1 cellular context compared by ENCODE assay signal in genomic region chr16:73054732-73055481, GRCh38.
TF ChIP-seq lines count a peak whose summit lies in the region.

No MANE protein-coding gene starts in this region.

TF ChIP-seq in HEK293, 187 proteins besides CTCF, POLR2A, EP300 and RAD21 (continued from another document):
- TF ChIP-seq, protein P1, sequence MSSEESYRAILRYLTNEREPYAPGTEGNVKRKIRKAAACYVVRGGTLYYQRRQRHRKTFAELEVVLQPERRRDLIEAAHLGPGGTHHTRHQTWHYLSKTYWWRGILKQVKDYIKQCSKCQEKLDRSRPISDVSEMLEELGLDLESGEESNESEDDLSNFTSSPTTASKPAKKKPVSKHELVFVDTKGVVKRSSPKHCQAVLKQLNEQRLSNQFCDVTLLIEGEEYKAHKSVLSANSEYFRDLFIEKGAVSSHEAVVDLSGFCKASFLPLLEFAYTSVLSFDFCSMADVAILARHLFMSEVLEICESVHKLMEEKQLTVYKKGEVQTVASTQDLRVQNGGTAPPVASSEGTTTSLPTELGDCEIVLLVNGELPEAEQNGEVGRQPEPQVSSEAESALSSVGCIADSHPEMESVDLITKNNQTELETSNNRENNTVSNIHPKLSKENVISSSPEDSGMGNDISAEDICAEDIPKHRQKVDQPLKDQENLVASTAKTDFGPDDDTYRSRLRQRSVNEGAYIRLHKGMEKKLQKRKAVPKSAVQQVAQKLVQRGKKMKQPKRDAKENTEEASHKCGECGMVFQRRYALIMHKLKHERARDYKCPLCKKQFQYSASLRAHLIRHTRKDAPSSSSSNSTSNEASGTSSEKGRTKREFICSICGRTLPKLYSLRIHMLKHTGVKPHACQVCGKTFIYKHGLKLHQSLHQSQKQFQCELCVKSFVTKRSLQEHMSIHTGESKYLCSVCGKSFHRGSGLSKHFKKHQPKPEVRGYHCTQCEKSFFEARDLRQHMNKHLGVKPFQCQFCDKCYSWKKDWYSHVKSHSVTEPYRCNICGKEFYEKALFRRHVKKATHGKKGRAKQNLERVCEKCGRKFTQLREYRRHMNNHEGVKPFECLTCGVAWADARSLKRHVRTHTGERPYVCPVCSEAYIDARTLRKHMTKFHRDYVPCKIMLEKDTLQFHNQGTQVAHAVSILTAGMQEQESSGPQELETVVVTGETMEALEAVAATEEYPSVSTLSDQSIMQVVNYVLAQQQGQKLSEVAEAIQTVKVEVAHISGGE (tag by site-specific recombination; conservative IDR thresholded peaks at IDR 0.05; ENCODE audit: low read depth): 0 out of 2 replicates have a peak, but pooled peaks have one; percentile 20
- no peak for TF ChIP-seq ZNF473 (tag by site-specific recombination; IDR thresholded peaks at IDR 0.05)
- TF ChIP-seq IKZF3 (tag by site-specific recombination; IDR thresholded peaks at IDR 0.05): peak; percentile 74
- TF ChIP-seq, protein P2, sequence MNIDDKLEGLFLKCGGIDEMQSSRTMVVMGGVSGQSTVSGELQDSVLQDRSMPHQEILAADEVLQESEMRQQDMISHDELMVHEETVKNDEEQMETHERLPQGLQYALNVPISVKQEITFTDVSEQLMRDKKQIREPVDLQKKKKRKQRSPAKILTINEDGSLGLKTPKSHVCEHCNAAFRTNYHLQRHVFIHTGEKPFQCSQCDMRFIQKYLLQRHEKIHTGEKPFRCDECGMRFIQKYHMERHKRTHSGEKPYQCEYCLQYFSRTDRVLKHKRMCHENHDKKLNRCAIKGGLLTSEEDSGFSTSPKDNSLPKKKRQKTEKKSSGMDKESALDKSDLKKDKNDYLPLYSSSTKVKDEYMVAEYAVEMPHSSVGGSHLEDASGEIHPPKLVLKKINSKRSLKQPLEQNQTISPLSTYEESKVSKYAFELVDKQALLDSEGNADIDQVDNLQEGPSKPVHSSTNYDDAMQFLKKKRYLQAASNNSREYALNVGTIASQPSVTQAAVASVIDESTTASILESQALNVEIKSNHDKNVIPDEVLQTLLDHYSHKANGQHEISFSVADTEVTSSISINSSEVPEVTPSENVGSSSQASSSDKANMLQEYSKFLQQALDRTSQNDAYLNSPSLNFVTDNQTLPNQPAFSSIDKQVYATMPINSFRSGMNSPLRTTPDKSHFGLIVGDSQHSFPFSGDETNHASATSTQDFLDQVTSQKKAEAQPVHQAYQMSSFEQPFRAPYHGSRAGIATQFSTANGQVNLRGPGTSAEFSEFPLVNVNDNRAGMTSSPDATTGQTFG (tag by site-specific recombination; IDR thresholded peaks at IDR 0.05; ENCODE audit: borderline replicate concordance): no peak
- TF ChIP-seq ZNF366 (tag by site-specific recombination; conservative IDR thresholded peaks at IDR 0.05): peak; percentile 59
- TF ChIP-seq, protein P3, sequence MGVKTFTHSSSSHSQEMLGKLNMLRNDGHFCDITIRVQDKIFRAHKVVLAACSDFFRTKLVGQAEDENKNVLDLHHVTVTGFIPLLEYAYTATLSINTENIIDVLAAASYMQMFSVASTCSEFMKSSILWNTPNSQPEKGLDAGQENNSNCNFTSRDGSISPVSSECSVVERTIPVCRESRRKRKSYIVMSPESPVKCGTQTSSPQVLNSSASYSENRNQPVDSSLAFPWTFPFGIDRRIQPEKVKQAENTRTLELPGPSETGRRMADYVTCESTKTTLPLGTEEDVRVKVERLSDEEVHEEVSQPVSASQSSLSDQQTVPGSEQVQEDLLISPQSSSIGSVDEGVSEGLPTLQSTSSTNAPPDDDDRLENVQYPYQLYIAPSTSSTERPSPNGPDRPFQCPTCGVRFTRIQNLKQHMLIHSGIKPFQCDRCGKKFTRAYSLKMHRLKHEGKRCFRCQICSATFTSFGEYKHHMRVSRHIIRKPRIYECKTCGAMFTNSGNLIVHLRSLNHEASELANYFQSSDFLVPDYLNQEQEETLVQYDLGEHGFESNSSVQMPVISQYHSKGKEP (tag by site-specific recombination; IDR thresholded peaks at IDR 0.05): peak; percentile 58; the same call in 1 of the 2 replicates
- 0 out of 2 replicates have a peak, but pooled peaks have one; percentile 45 for TF ChIP-seq ZSCAN30 (tag by site-specific recombination; IDR thresholded peaks at IDR 0.05)
- no peak for TF ChIP-seq TCF7L2 (IDR thresholded peaks at IDR 0.05; ENCODE audit: borderline replicate concordance, low read depth, low read length)
- TF ChIP-seq, protein P4, sequence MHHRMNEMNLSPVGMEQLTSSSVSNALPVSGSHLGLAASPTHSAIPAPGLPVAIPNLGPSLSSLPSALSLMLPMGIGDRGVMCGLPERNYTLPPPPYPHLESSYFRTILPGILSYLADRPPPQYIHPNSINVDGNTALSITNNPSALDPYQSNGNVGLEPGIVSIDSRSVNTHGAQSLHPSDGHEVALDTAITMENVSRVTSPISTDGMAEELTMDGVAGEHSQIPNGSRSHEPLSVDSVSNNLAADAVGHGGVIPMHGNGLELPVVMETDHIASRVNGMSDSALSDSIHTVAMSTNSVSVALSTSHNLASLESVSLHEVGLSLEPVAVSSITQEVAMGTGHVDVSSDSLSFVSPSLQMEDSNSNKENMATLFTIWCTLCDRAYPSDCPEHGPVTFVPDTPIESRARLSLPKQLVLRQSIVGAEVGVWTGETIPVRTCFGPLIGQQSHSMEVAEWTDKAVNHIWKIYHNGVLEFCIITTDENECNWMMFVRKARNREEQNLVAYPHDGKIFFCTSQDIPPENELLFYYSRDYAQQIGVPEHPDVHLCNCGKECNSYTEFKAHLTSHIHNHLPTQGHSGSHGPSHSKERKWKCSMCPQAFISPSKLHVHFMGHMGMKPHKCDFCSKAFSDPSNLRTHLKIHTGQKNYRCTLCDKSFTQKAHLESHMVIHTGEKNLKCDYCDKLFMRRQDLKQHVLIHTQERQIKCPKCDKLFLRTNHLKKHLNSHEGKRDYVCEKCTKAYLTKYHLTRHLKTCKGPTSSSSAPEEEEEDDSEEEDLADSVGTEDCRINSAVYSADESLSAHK (tag by site-specific recombination; IDR thresholded peaks at IDR 0.05): 0 out of 2 replicates have a peak, but pooled peaks have one; percentile 27
- TF ChIP-seq WT1 (tag by site-specific recombination; IDR thresholded peaks at IDR 0.05): no peak
- TF ChIP-seq OSR2 (tag by site-specific recombination; IDR thresholded peaks at IDR 0.05): peak; percentile 53; the same call in 1 of the 2 replicates
- 0 out of 2 replicates have a peak, but pooled peaks have one; percentile 31 for TF ChIP-seq KLF16 (tag by site-specific recombination; IDR thresholded peaks at IDR 0.05)
- TF ChIP-seq ZNF223 (tag by site-specific recombination; IDR thresholded peaks at IDR 0.05): no peak
- no peak for TF ChIP-seq BCL11A (tag by site-specific recombination; IDR thresholded peaks at IDR 0.05; ENCODE audit: low read depth)
- TF ChIP-seq ZXDB (tag by site-specific recombination; IDR thresholded peaks at IDR 0.05): peak; percentile 93
- TF ChIP-seq GFI1B (tag by site-specific recombination; IDR thresholded peaks at IDR 0.05): 0 out of 2 replicates have a peak, but pooled peaks have one; percentile 66
- TF ChIP-seq ZNF561 (tag by site-specific recombination; IDR thresholded peaks at IDR 0.05; ENCODE audit: borderline replicate concordance): 0 out of 2 replicates have a peak, but pooled peaks have one; percentile 42
- peak; percentile 17; the same call in 1 of the 2 replicates for TF ChIP-seq ZEB2 (tag by site-specific recombination; IDR thresholded peaks at IDR 0.05)
- no peak for TF ChIP-seq SP7 (tag by site-specific recombination; IDR thresholded peaks at IDR 0.05)
- TF ChIP-seq ZNF2 (tag by site-specific recombination; IDR thresholded peaks at IDR 0.05): no peak
- TF ChIP-seq ZNF335 (tag by site-specific recombination; conservative IDR thresholded peaks at IDR 0.05): 0 out of 2 replicates have a peak, but pooled peaks have one; percentile 35
- TF ChIP-seq ZFP41 (tag by site-specific recombination; IDR thresholded peaks at IDR 0.05; ENCODE audit: borderline replicate concordance): no peak
- no peak for TF ChIP-seq ELK4 (IDR thresholded peaks at IDR 0.05; ENCODE audit: borderline replicate concordance, low read depth, low read length)
- TF ChIP-seq ZNF18 (tag by site-specific recombination; IDR thresholded peaks at IDR 0.05): peak; percentile 28; the same call in 1 of the 2 replicates
- peak; percentile 80; the same call in 1 of the 2 replicates for TF ChIP-seq ZNF580 (tag by site-specific recombination; IDR thresholded peaks at IDR 0.05)
- 0 out of 2 replicates have a peak, but pooled peaks have one; percentile 31 for TF ChIP-seq ZNF596 (tag by site-specific recombination; IDR thresholded peaks at IDR 0.05)
- TF ChIP-seq, protein P5, sequence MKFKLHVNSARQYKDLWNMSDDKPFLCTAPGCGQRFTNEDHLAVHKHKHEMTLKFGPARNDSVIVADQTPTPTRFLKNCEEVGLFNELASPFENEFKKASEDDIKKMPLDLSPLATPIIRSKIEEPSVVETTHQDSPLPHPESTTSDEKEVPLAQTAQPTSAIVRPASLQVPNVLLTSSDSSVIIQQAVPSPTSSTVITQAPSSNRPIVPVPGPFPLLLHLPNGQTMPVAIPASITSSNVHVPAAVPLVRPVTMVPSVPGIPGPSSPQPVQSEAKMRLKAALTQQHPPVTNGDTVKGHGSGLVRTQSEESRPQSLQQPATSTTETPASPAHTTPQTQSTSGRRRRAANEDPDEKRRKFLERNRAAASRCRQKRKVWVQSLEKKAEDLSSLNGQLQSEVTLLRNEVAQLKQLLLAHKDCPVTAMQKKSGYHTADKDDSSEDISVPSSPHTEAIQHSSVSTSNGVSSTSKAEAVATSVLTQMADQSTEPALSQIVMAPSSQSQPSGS (tag by site-specific recombination; IDR thresholded peaks at IDR 0.05; ENCODE audit: low read depth): no peak
- peak; percentile 41; the same call in 1 of the 2 replicates for TF ChIP-seq KLF10 (tag by site-specific recombination; IDR thresholded peaks at IDR 0.05)
- TF ChIP-seq ZNF747 (tag by site-specific recombination; IDR thresholded peaks at IDR 0.05): no peak
- TF ChIP-seq FEZF1 (tag by site-specific recombination; IDR thresholded peaks at IDR 0.05): peak; percentile 92
- TF ChIP-seq, protein P6, sequence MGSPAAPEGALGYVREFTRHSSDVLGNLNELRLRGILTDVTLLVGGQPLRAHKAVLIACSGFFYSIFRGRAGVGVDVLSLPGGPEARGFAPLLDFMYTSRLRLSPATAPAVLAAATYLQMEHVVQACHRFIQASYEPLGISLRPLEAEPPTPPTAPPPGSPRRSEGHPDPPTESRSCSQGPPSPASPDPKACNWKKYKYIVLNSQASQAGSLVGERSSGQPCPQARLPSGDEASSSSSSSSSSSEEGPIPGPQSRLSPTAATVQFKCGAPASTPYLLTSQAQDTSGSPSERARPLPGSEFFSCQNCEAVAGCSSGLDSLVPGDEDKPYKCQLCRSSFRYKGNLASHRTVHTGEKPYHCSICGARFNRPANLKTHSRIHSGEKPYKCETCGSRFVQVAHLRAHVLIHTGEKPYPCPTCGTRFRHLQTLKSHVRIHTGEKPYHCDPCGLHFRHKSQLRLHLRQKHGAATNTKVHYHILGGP (tag by site-specific recombination; IDR thresholded peaks at IDR 0.05): 0 out of 2 replicates have a peak, but pooled peaks have one; percentile 30
TF ChIP-seq in HEK293: peak in this region for 21.
